Comparison of ENCODE assay signal across 21 cellular contexts in genomic region chr19:4464815-4465581, GRCh38. TPM values are rescaled to one million over a fixed set of nuclear protein-coding genes. Genes with fewer than 3 reads are reported as not detected.
DNase-seq lines count a peak whose midpoint lies in the region; ATAC-seq, FAIRE-seq and TF ChIP-seq lines count a peak whose summit lies in the region.
"Had no signal": no experiment of that assay in that cellular context is flagged by ENCODE, and none has a peak within 500 bp of the region (broad histone marks: within the 10 kb centered on the region; RNA-seq: fewer than 3 reads in every experiment).

No MANE protein-coding gene starts in this region.

- H3K27ac ChIP-seq in HepG2 (ENCODE audit: extremely low read length, insufficient read depth, low read length) (no peak overlapping the region), right lobe of liver (no peak overlapping the region)
- H3K27ac ChIP-seq: 22Rv1; A549; BLaER1 treated with 17β-estradiol and CSF1 and Interleukin-3, amounts not matched to agents 10 nM and 100 nM; C4-2B had no signal

- H3K36me3 ChIP-seq in HepG2 (replicated peaks in 1 of 2; ENCODE audit: control insufficient read depth in 1 of 2, insufficient read depth in 2 of 2, low read length in 2 of 2) (no peaks in the 10 kb centered on the region), right lobe of liver (no peaks in the 10 kb centered on the region)
- H3K36me3 ChIP-seq: BLaER1 treated with 17β-estradiol and CSF1 and Interleukin-3, amounts not matched to agents 10 nM and 100 nM had no signal

- TF ChIP-seq CTCF in HepG2 (CRISPR knock-in tag; IDR thresholded peaks at IDR 0.05), result no peak
- no peak for TF ChIP-seq CTCF in right lobe of liver (IDR thresholded peaks at IDR 0.05)

- no peak for TF ChIP-seq RAD21 in HepG2 (CRISPR knock-in tag; IDR thresholded peaks at IDR 0.05)

- 32% methylated on average over 8 of the region's 8 CpGs for WGBS in HepG2 (ENCODE audit: low lambda C conversion rate)
- 68% methylated on average over 3 of the region's 8 CpGs for WGBS in right lobe of liver (ENCODE audit: insufficient coverage, low coverage, low lambda C conversion rate, missing lambda C conversion rate)

- peaks cover 23% of the 10 kb centered on the region for H3K4me1 ChIP-seq in HepG2 (ENCODE audit: insufficient read depth, low read length)
- H3K4me1 ChIP-seq in right lobe of liver, result no peaks in the 10 kb centered on the region
- H3K4me1 ChIP-seq: A549, Caco-2 had no signal

- POLR2A ChIA-PET in HepG2 (lab: Yijun Ruan, JAX), result no interaction called here

- H3K9me3 ChIP-seq in HepG2 (ENCODE audit: low read length) (no peaks in the 10 kb centered on the region), right lobe of liver (no peaks in the 10 kb centered on the region)
- H3K9me3 ChIP-seq: A549; BLaER1 treated with 17β-estradiol and CSF1 and Interleukin-3, amounts not matched to agents 10 nM and 100 nM; Caco-2 had no signal

- H3K27me3 ChIP-seq in HepG2 (ENCODE audit: control insufficient read depth in 1 of 2, insufficient read depth in 2 of 2, low read length in 2 of 2), result no peaks in the 10 kb centered on the region
- H3K27me3 ChIP-seq in right lobe of liver, result no peaks in the 10 kb centered on the region
- H3K27me3 ChIP-seq: BLaER1 treated with 17β-estradiol and CSF1 and Interleukin-3, amounts not matched to agents 10 nM and 100 nM had no signal

- 0 out of 2 replicates have a peak overlapping the region, but pooled peaks have one; percentile 27 for H3K4me2 ChIP-seq in HepG2 (ENCODE audit: low read depth, low read length)
- H3K4me2 ChIP-seq: A549; BLaER1 treated with 17β-estradiol and CSF1 and Interleukin-3, amounts not matched to agents 10 nM and 100 nM had no signal

- no peaks in the 10 kb centered on the region for H3K79me2 ChIP-seq in HepG2 (ENCODE audit: insufficient read depth, low read length)

- no peak overlapping the region for H3K4me3 ChIP-seq in HepG2 (replicated peaks in 1 of 3; ENCODE audit: insufficient read depth in 1 of 3, low read depth in 2 of 3, low read length in 3 of 3)
- no peak overlapping the region for H3K4me3 ChIP-seq in right lobe of liver
- H3K4me3 ChIP-seq: A549; BLaER1 treated with 17β-estradiol and CSF1 and Interleukin-3, amounts not matched to agents 10 nM and 100 nM had no signal

- TF ChIP-seq POLR2A in HepG2 (IDR thresholded peaks at IDR 0.05; ENCODE audit: insufficient read depth in 1 of 2, low read depth in 2 of 2, low read length in 2 of 2), result no peak
- TF ChIP-seq POLR2A in right lobe of liver (IDR thresholded peaks at IDR 0.05), result no peak

- in situ Hi-C loops in HepG2 (cut with HindIII; ENCODE audit: extremely low pct_ligation_motif_present, low pct_unique_long_range_greater_than_20kb), result no loop called here

- peak; percentile 22 for DNase-seq in NCI-H2171 treated with DMSO at 0.1 percent for 48 hours (lab: John Stamatoyannopoulos, UW)
- no peak for DNase-seq in NCI-H2171 (lab: John Stamatoyannopoulos, UW)
- no peak for DNase-seq in HepG2 (ENCODE audit: low spot score)
- DNase-seq in right lobe of liver, result no peak
- no peak for DNase-seq in left lobe of liver (ENCODE audit: low spot score)
- DNase-seq in stimulated activated CD4-positive, alpha-beta T cell treated with anti-CD3 and anti-CD28 coated beads, Interleukin-12 subunit alpha, Interleukin-12 subunit beta, amount 100 ng/mL, for 4 hours, result no peak
- DNase-seq: AML-193; Caco-2; Calu3; CD4-positive, alpha-beta T cell; CD8-positive, alpha-beta T cell; DMS79 treated with DMSO at 0.1 percent for 48 hours; GF-D8 had no signal

- no peak overlapping the region for H2AFZ ChIP-seq in HepG2 (ENCODE audit: low read length)

- intact Hi-C loops in HepG2 (cut with micrococcal nuclease; ENCODE audit: unreplicated experiment) (no loop called here), right lobe of liver (cut with DNase I) (no loop called here)

- H4K20me1 ChIP-seq in HepG2 (ENCODE audit: insufficient read depth, low read length), result no peaks in the 10 kb centered on the region
- H4K20me1 ChIP-seq: BLaER1 treated with 17β-estradiol and CSF1 and Interleukin-3, amounts not matched to agents 10 nM and 100 nM had no signal

- no TSS peak for BruUV-seq in HepG2 (replicated peaks; lab: Mats Ljungman, UMichigan)

- no peak for FAIRE-seq in HepG2 (lab: Jason Lieb, UNC)
- FAIRE-seq: A549, D721Med, G401.6, GM12891, GM19239 had no signal

- no peak overlapping the region for H3K9ac ChIP-seq in HepG2 (ENCODE audit: insufficient read depth, low read depth, low read length)
- H3K9ac ChIP-seq: BLaER1 treated with 17β-estradiol and CSF1 and Interleukin-3, amounts not matched to agents 10 nM and 100 nM had no signal

- ATAC-seq in HepG2, result no peak
- ATAC-seq in right lobe of liver, result no peak
- ATAC-seq in left lobe of liver, result peak; percentile 36
- ATAC-seq: A549; CD8-positive, alpha-beta T cell had no signal

- no peak for TF ChIP-seq EP300 in HepG2 (IDR thresholded peaks at IDR 0.05; ENCODE audit: low read depth in 2 of 2, low read length in 2 of 2)
- TF ChIP-seq EP300 in HepG2 (CRISPR knock-in tag; IDR thresholded peaks at IDR 0.05; ENCODE audit: borderline replicate concordance), result no peak

- CTCF ChIA-PET in HepG2 (lab: Yijun Ruan, JAX; ENCODE audit: low intra/inter-chr PET ratio, low total read pairs), result no interaction called here

RNA-seq across cellular contexts. Expression of gene HDGFL2, which starts 7.1 kb away (rescaled TPM):
- total RNA-seq in HepG2 (2016; rRNA removed; fragmentation: Illumina TruSeq; extraction: Trizol) (47.9 and 51.1 TPM in 2 replicates), right lobe of liver (10 to 100 TPM in 5 of 6 experiments, 1 to 10 TPM in 1; 8.4 to 16.3 (median 14.0) TPM), left lobe of liver (16.8 TPM)
- 7.5 and 8.8 TPM in 2 replicates for total RNA-seq in HepG2 (2016; cell fraction: cytosol; rRNA removed; fragmentation: Illumina TruSeq; extraction: Trizol; ENCODE audit: low read depth)
- total RNA-seq in HepG2 (2016; cell fraction: insoluble cytoplasmic fraction; rRNA removed; fragmentation: Illumina TruSeq; extraction: Trizol), result 38.9 and 55.4 TPM in 2 replicates
- total RNA-seq in HepG2 (2016; cell fraction: membrane; rRNA removed; fragmentation: Illumina TruSeq; extraction: Trizol), result 11.6 and 13.8 TPM in 2 replicates
- 29.4 and 31.2 TPM in 2 replicates for total RNA-seq in HepG2 (2016; cell fraction: nucleus; rRNA removed; fragmentation: Illumina TruSeq; extraction: Trizol)
- 20.0 and 26.0 TPM in 2 replicates for polyA plus RNA-seq in HepG2 (2011; rRNA removed)
- 11.0 and 22.9 TPM in 2 replicates for polyA plus RNA-seq in HepG2 (2011; cell fraction: cytosol; rRNA removed)
- polyA plus RNA-seq in HepG2 (2011; cell fraction: nucleus; rRNA removed), result 50.4 and 56.5 TPM in 2 replicates
- 20.9 and 29.2 TPM in 2 replicates for polyA plus RNA-seq in HepG2 (2012)
- polyA plus RNA-seq in HepG2 (2016; cell fraction: cytosol; fragmentation: Illumina TruSeq; extraction: Trizol; ENCODE audit: low read depth), result 5.7 and 6.4 TPM in 2 replicates
- 59.0 and 65.1 TPM in 2 replicates for polyA plus RNA-seq in HepG2 (2016; cell fraction: insoluble cytoplasmic fraction; fragmentation: Illumina TruSeq; extraction: Trizol; ENCODE audit: low read depth)
- 8.6 and 10.8 TPM in 2 replicates for polyA plus RNA-seq in HepG2 (2016; cell fraction: membrane; fragmentation: Illumina TruSeq; extraction: Trizol; ENCODE audit: low read depth)
- 76.7 and 79.6 TPM in 2 replicates for polyA plus RNA-seq in HepG2 (2016; cell fraction: nucleus; fragmentation: Illumina TruSeq; extraction: Trizol; ENCODE audit: insufficient read depth, low read depth)
- polyA minus RNA-seq in HepG2 (2011; rRNA and poly(A)+ RNA removed; ENCODE audit: low replicate concordance), result 12.6 and 23.4 TPM in 2 replicates
- 10.2 and 16.9 TPM in 2 replicates for polyA minus RNA-seq in HepG2 (2011; cell fraction: cytosol; rRNA and poly(A)+ RNA removed)
- polyA minus RNA-seq in HepG2 (2011; cell fraction: nucleus; rRNA and poly(A)+ RNA removed), result 12.0 and 12.8 TPM in 2 replicates

RNA-seq across cellular contexts. Expression of gene UBXN6, which starts 7.4 kb away (rescaled TPM):
- total RNA-seq in HepG2 (2016; rRNA removed; fragmentation: Illumina TruSeq; extraction: Trizol), result 33.6 and 35.5 TPM in 2 replicates
- total RNA-seq in HepG2 (2016; cell fraction: cytosol; rRNA removed; fragmentation: Illumina TruSeq; extraction: Trizol; ENCODE audit: low read depth), result 82.0 and 89.5 TPM in 2 replicates
- total RNA-seq in HepG2 (2016; cell fraction: insoluble cytoplasmic fraction; rRNA removed; fragmentation: Illumina TruSeq; extraction: Trizol), result 26.5 and 40.3 TPM in 2 replicates
- 92.4 and 97.7 TPM in 2 replicates for total RNA-seq in HepG2 (2016; cell fraction: membrane; rRNA removed; fragmentation: Illumina TruSeq; extraction: Trizol)
- total RNA-seq in HepG2 (2016; cell fraction: nucleus; rRNA removed; fragmentation: Illumina TruSeq; extraction: Trizol), result 14.4 and 21.6 TPM in 2 replicates
- polyA plus RNA-seq in HepG2 (2011; rRNA removed), result 34.9 and 44.2 TPM in 2 replicates
- polyA plus RNA-seq in HepG2 (2011; cell fraction: cytosol; rRNA removed), result 33.0 and 55.5 TPM in 2 replicates
- 41.1 and 57.2 TPM in 2 replicates for polyA plus RNA-seq in HepG2 (2011; cell fraction: nucleus; rRNA removed)
- polyA plus RNA-seq in HepG2 (2012), result 24.9 and 32.9 TPM in 2 replicates
- polyA plus RNA-seq in HepG2 (2016; cell fraction: cytosol; fragmentation: Illumina TruSeq; extraction: Trizol; ENCODE audit: low read depth), result 99.5 and 107 TPM in 2 replicates
- 35.2 and 44.8 TPM in 2 replicates for polyA plus RNA-seq in HepG2 (2016; cell fraction: insoluble cytoplasmic fraction; fragmentation: Illumina TruSeq; extraction: Trizol; ENCODE audit: low read depth)
- 107 and 115 TPM in 2 replicates for polyA plus RNA-seq in HepG2 (2016; cell fraction: membrane; fragmentation: Illumina TruSeq; extraction: Trizol; ENCODE audit: low read depth)
- polyA plus RNA-seq in HepG2 (2016; cell fraction: nucleus; fragmentation: Illumina TruSeq; extraction: Trizol; ENCODE audit: insufficient read depth, low read depth), result 46.4 and 52.3 TPM in 2 replicates
- polyA minus RNA-seq in HepG2 (2011; rRNA and poly(A)+ RNA removed; ENCODE audit: low replicate concordance), result 27.9 and 43.0 TPM in 2 replicates
- 17.5 and 20.2 TPM in 2 replicates for polyA minus RNA-seq in HepG2 (2011; cell fraction: cytosol; rRNA and poly(A)+ RNA removed)
- polyA minus RNA-seq in HepG2 (2011; cell fraction: nucleus; rRNA and poly(A)+ RNA removed), result 7.8 and 11.1 TPM in 2 replicates
- 10 to 100 TPM; 47.2 to 79.1 (median 58.8) TPM for total RNA-seq in right lobe of liver
- total RNA-seq in left lobe of liver, result 73.5 TPM

RNA-seq across cellular contexts. Expression of gene PLIN4, which starts 53.3 kb away (rescaled TPM):
- 0.80 and 1.3 TPM in 2 replicates for total RNA-seq in HepG2 (2016; rRNA removed; fragmentation: Illumina TruSeq; extraction: Trizol)
- total RNA-seq in HepG2 (2016; cell fraction: cytosol; rRNA removed; fragmentation: Illumina TruSeq; extraction: Trizol; ENCODE audit: low read depth), result 1.2 and 1.4 TPM in 2 replicates
- 0.68 and 1.3 TPM in 2 replicates for total RNA-seq in HepG2 (2016; cell fraction: insoluble cytoplasmic fraction; rRNA removed; fragmentation: Illumina TruSeq; extraction: Trizol)
- total RNA-seq in HepG2 (2016; cell fraction: membrane; rRNA removed; fragmentation: Illumina TruSeq; extraction: Trizol), result 0.12 and 0.21 TPM in 2 replicates
- 1.0 and 1.1 TPM in 2 replicates for total RNA-seq in HepG2 (2016; cell fraction: nucleus; rRNA removed; fragmentation: Illumina TruSeq; extraction: Trizol)
- polyA plus RNA-seq in HepG2 (2011; rRNA removed), result 1.1 and 1.9 TPM in 2 replicates
- polyA plus RNA-seq in HepG2 (2011; cell fraction: cytosol; rRNA removed), result 0.72 and 0.76 TPM in 2 replicates
- polyA plus RNA-seq in HepG2 (2011; cell fraction: nucleus; rRNA removed), result 12.5 and 14.8 TPM in 2 replicates
- polyA plus RNA-seq in HepG2 (2012), result 0.82 and 1.4 TPM in 2 replicates
- polyA plus RNA-seq in HepG2 (2016; cell fraction: cytosol; fragmentation: Illumina TruSeq; extraction: Trizol; ENCODE audit: low read depth), result 1.2 and 1.5 TPM in 2 replicates
- 0.48 and 0.53 TPM in 2 replicates for polyA plus RNA-seq in HepG2 (2016; cell fraction: insoluble cytoplasmic fraction; fragmentation: Illumina TruSeq; extraction: Trizol; ENCODE audit: low read depth)
- polyA plus RNA-seq in HepG2 (2016; cell fraction: membrane; fragmentation: Illumina TruSeq; extraction: Trizol; ENCODE audit: low read depth), result 0.08 and 0.13 TPM in 2 replicates
- polyA plus RNA-seq in HepG2 (2016; cell fraction: nucleus; fragmentation: Illumina TruSeq; extraction: Trizol; ENCODE audit: insufficient read depth, low read depth), result 2.9 and 3.1 TPM in 2 replicates
- 0.19 and 0.78 TPM in 2 replicates for polyA minus RNA-seq in HepG2 (2011; rRNA and poly(A)+ RNA removed; ENCODE audit: low replicate concordance)
- 1.1 and 1.3 TPM in 2 replicates for polyA minus RNA-seq in HepG2 (2011; cell fraction: cytosol; rRNA and poly(A)+ RNA removed)
- 1.0 and 1.6 TPM in 2 replicates for polyA minus RNA-seq in HepG2 (2011; cell fraction: nucleus; rRNA and poly(A)+ RNA removed)
- 10 to 100 TPM; 28.4 to 51.2 (median 39.3) TPM for total RNA-seq in right lobe of liver
- total RNA-seq in left lobe of liver, result 36.8 TPM
- total RNA-seq: CD4-positive, alpha-beta T cell had no signal

Comparison
In these comparisons a context has a peak if more than half of its experiments do, and no peak if none do; other contexts are left out.
1. RNA of gene PLIN4, which starts 53.3 kb away (total RNA-seq): 28.4 to 51.2 TPM in right lobe of liver and 36.8 TPM in left lobe of liver (single experiment); 0.12 to 1.4 TPM in HepG2; every median in the first group is over 10 times any median in the second.